ENCODE assay signal across 20 cellular contexts in the genomic region with DNA sequence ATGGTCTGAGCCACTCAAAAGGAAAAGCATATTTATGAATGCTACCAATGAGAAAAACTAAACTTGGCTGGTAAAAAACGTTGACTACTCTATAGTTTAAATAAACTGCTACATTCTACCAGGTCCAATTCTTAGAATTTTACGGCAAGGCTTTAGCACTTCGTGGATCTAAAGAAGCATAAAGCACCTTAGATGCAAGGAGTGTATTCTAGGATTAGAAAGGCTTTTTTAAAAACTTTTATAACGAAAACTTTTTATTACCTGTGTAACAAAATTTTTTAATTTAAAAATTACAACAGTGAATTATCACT.
"Had no signal": no experiment of that assay in that cellular context is flagged by ENCODE, and none has a peak within 500 bp of the region (broad histone marks: within the 10 kb centered on the region; RNA-seq: fewer than 3 reads in every experiment).

No MANE protein-coding gene starts in this region.

- H3K9me3 Mint-ChIP-seq: naive thymus-derived CD8-positive, alpha-beta T cell; neural progenitor cell; stimulated activated effector memory CD8-positive, alpha-beta T cell treated with anti-CD3 and anti-CD28 coated beads, Interleukin-12 subunit alpha, Interleukin-12 subunit beta, amount 100 ng/mL, for 72 hours; type B pancreatic cell had no signal

- H3K4me3 Mint-ChIP-seq: naive thymus-derived CD8-positive, alpha-beta T cell; neural progenitor cell; stimulated activated effector memory CD8-positive, alpha-beta T cell treated with anti-CD3 and anti-CD28 coated beads, Interleukin-12 subunit alpha, Interleukin-12 subunit beta, amount 100 ng/mL, for 72 hours had no signal

- ATAC-seq: naive thymus-derived CD8-positive, alpha-beta T cell; stimulated activated effector memory CD8-positive, alpha-beta T cell treated with anti-CD3 and anti-CD28 coated beads, Interleukin-12 subunit alpha, Interleukin-12 subunit beta, amount 100 ng/mL, for 72 hours had no signal

- FAIRE-seq: colon, frontal cortex, kidney had no signal

- H2AFZ ChIP-seq: neural progenitor cell had no signal

- DNase-seq: dorsolateral prefrontal cortex; effector CD4-positive, alpha-beta T cell; head of caudate nucleus; kidney; left lung; mammary epithelial cell; midbrain; naive thymus-derived CD8-positive, alpha-beta T cell; stimulated activated CD4-positive, alpha-beta T cell treated with anti-CD3 and anti-CD28 coated beads, Interleukin-2, amount 100 ng/mL, for 24 hours; stimulated activated CD4-positive, alpha-beta T cell treated with anti-CD3 and anti-CD28 coated beads, Interleukin-4, amount 100 ng/mL, for 24 hours; stimulated activated naive CD4-positive, alpha-beta T cell treated with Interleukin-2 at 50 U/mL for 16 hours; stomach; thyroid gland had no signal

- H3K27me3 ChIP-seq: dorsolateral prefrontal cortex, left lung, neural progenitor cell, right atrium auricular region, stomach, thyroid gland had no signal

- H3K36me3 ChIP-seq: left lung, neural progenitor cell, prostate gland, right atrium auricular region, stomach, thyroid gland had no signal

- H3K9me3 ChIP-seq: left lung, prostate gland, right atrium auricular region, stomach, thyroid gland had no signal

- H3K27ac ChIP-seq: left lung, prostate gland, stomach had no signal

- H3K36me3 Mint-ChIP-seq: naive thymus-derived CD8-positive, alpha-beta T cell; neural progenitor cell; stimulated activated effector memory CD8-positive, alpha-beta T cell treated with anti-CD3 and anti-CD28 coated beads, Interleukin-12 subunit alpha, Interleukin-12 subunit beta, amount 100 ng/mL, for 72 hours; type B pancreatic cell had no signal

- H3K27ac Mint-ChIP-seq: neural progenitor cell; stimulated activated effector memory CD8-positive, alpha-beta T cell treated with anti-CD3 and anti-CD28 coated beads, Interleukin-12 subunit alpha, Interleukin-12 subunit beta, amount 100 ng/mL, for 72 hours; type B pancreatic cell had no signal

- H3K27me3 Mint-ChIP-seq: naive thymus-derived CD8-positive, alpha-beta T cell; type B pancreatic cell had no signal

- H3K4me3 ChIP-seq: left lung, neural progenitor cell, prostate gland, right atrium auricular region, stomach, thyroid gland had no signal

- H3K9ac ChIP-seq: neural progenitor cell had no signal
